8 cellular contexts compared by ENCODE assay signal in genomic region chr1:84936116-84936810, GRCh38. TPM values are rescaled to one million over a fixed set of nuclear protein-coding genes. Genes with fewer than 3 reads are reported as not detected.
DNase-seq lines count a peak whose midpoint lies in the region; ATAC-seq and FAIRE-seq lines count a peak whose summit lies in the region.

No MANE protein-coding gene starts in this region.

- no peak overlapping the region for H4K5ac ChIP-seq in mesendoderm (ENCODE audit: low read length)

- H3K4me1 Mint-ChIP-seq in T-helper 17 cell, result peaks cover 9% of the 10 kb centered on the region

- peak; percentile 47 for ATAC-seq in GM19351 (IDR thresholded peaks at IDR 0.05; ENCODE audit: unreplicated experiment)
- ATAC-seq in T-helper 17 cell, result peak; percentile 73
- ATAC-seq in GM18519 (IDR thresholded peaks at IDR 0.05; ENCODE audit: low FRiP score, unreplicated experiment), result no peak
- ATAC-seq in GM21529 (IDR thresholded peaks at IDR 0.05; ENCODE audit: unreplicated experiment), result no peak

- H3K4ac ChIP-seq in mesendoderm (ENCODE audit: low read depth, low read length), result no peak overlapping the region

- no peaks in the 10 kb centered on the region for H3K9me3 ChIP-seq in T-helper 17 cell (ENCODE audit: control insufficient read depth, low read length, poor library complexity, severe bottlenecking)

- no peak overlapping the region for H3K27ac ChIP-seq in mesendoderm (ENCODE audit: low read depth, low read length)

- H2AK5ac ChIP-seq in mesendoderm (ENCODE audit: low read length), result no peak overlapping the region

- no peak overlapping the region for H4K8ac ChIP-seq in mesendoderm (ENCODE audit: low read depth, low read length)

- no peak overlapping the region for H3K27ac Mint-ChIP-seq in T-helper 17 cell

- no peaks in the 10 kb centered on the region for H3K79me1 ChIP-seq in mesendoderm (ENCODE audit: low read length)

- no peak overlapping the region for H2BK5ac ChIP-seq in mesendoderm (ENCODE audit: low read length)

- FAIRE-seq in endometrium (lab: Jason Lieb, UNC), result peak; percentile 71

- no peak overlapping the region for H3K23ac ChIP-seq in mesendoderm (ENCODE audit: low read length)

- H3K27me3 Mint-ChIP-seq in T-helper 17 cell, result peaks cover 14% of the 10 kb centered on the region

- peaks cover 3% of the 10 kb centered on the region for H3K36me3 Mint-ChIP-seq in T-helper 17 cell (ENCODE audit: low read depth)

- DNase-seq in DMS 273 (lab: John Stamatoyannopoulos, UW; ENCODE audit: unreplicated experiment), result peak; percentile 84
- peak; percentile 62 for DNase-seq in NCI-H146 (lab: John Stamatoyannopoulos, UW)
- no peak for DNase-seq in T-helper 17 cell
- DNase-seq in mesendoderm, result peak; percentile 68

- no peak overlapping the region for H2BK15ac ChIP-seq in mesendoderm (replicated peaks; ENCODE audit: low read depth)

- no peak overlapping the region for H2BK120ac ChIP-seq in mesendoderm (ENCODE audit: low read depth, low read length)

- H3K4me1 ChIP-seq in mesendoderm (ENCODE audit: control insufficient read depth, low read depth, low read length), result no peaks in the 10 kb centered on the region

- no peaks in the 10 kb centered on the region for H3K79me2 ChIP-seq in mesendoderm (ENCODE audit: control insufficient read depth, insufficient read depth, low read length)

- H3K18ac ChIP-seq in mesendoderm (ENCODE audit: low read length), result no peak overlapping the region

- WGBS in mesendoderm (ENCODE audit: extremely low coverage, insufficient coverage, low lambda C conversion rate), result no CpG with 5 or more reads among the region's 5 CpGs

- no peaks in the 10 kb centered on the region for H3K27me3 ChIP-seq in mesendoderm (ENCODE audit: insufficient read depth, low read length, poor library complexity)

- H3K36me3 ChIP-seq in mesendoderm (ENCODE audit: control insufficient read depth, insufficient read depth, low read length), result no peaks in the 10 kb centered on the region

- no peak overlapping the region for H3K9ac ChIP-seq in mesendoderm (ENCODE audit: low read length)

- H3K56ac ChIP-seq in mesendoderm (ENCODE audit: low read length), result no peak overlapping the region

- H3K4me3 Mint-ChIP-seq in T-helper 17 cell, result no peak overlapping the region

- no peak overlapping the region for H3K4me3 ChIP-seq in mesendoderm (ENCODE audit: low read length)

- H3K4me2 ChIP-seq in mesendoderm (ENCODE audit: low read length), result no peak overlapping the region

RNA-seq across cellular contexts. Expression of gene LPAR3, which starts 43.3 kb away (rescaled TPM):
- 1 to 10 TPM; 1.9 to 2.1 TPM for total RNA-seq in T-helper 17 cell
- 6.3 TPM for polyA plus RNA-seq in mesendoderm (2013, experiment 1 of 2)
- polyA plus RNA-seq in mesendoderm (2013, experiment 2 of 2), result 6.6 TPM

Comparison
In these comparisons a context has a peak if more than half of its experiments do, and no peak if none do; other contexts are left out.
1. DNase-seq: peak in DMS 273 (single experiment), NCI-H146 (single experiment) and mesendoderm (single experiment); none in T-helper 17 cell (0 of 3).
2. ATAC-seq: peak in GM19351 (single experiment) and T-helper 17 cell (single experiment); none in GM18519 (single experiment) and GM21529 (single experiment).